In the genomic region with DNA sequence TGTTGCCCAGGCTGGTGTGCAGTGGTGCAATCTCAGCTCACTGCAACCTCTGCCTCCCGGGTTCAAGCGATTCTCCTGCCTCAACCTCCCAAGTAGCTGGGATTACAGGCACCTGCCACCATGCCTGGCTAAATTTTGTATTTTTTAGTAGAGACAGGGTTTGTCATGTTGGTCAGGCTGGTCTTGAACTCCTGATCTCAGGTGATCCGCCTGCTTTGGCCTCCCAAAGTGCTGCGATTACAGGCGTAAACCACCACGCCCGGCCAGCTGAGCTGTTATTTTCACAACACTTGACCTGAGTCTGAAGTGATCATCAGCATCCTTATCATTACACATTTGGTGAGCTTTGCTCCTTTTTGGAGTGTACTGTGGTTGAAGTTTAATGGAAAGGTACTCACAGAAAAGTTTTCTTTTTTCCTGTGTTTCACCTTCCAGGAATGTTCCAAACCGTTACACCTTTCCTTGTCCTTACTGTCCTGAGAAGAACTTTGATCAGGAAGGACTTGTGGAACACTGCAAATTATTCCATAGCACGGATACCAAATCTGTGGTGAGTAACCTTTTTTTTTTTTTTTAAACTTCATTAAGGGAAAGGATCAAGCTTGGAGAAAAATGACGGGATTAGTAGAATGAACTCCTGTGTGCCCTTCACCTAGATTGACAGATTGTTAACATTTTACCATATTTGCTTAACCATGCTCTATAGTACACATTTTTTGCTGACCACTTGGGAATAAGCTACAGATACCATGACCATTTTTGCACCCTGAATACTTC, we compare ENCODE assay signal across 23 cellular contexts. TPM values are rescaled to one million over a fixed set of nuclear protein-coding genes. Genes with fewer than 3 reads are reported as not detected.
DNase-seq lines count a peak whose midpoint lies in the region; ATAC-seq, FAIRE-seq and TF ChIP-seq lines count a peak whose summit lies in the region.
"Had no signal": no experiment of that assay in that cellular context is flagged by ENCODE, and none has a peak within 500 bp of the region (broad histone marks: within the 10 kb centered on the region; RNA-seq: fewer than 3 reads in every experiment).

No MANE protein-coding gene starts in this region.

- in situ Hi-C loops in HepG2 (cut with HindIII; ENCODE audit: extremely low pct_ligation_motif_present, low pct_unique_long_range_greater_than_20kb), result no loop called here

- TF ChIP-seq CTCF in HepG2 (CRISPR knock-in tag; IDR thresholded peaks at IDR 0.05), result no peak
- TF ChIP-seq CTCF in right lobe of liver (IDR thresholded peaks at IDR 0.05), result no peak
- no peak for TF ChIP-seq CTCF in hepatocyte (IDR thresholded peaks at IDR 0.05; ENCODE audit: poor library complexity)
- no peak for TF ChIP-seq CTCF in Calu3 (IDR thresholded peaks at IDR 0.05; ENCODE audit: unreplicated experiment)
- no peak for TF ChIP-seq CTCF in ovary (IDR thresholded peaks at IDR 0.05)

- H3K9me2 ChIP-seq in hepatocyte (replicated peaks; ENCODE audit: insufficient read depth), result no peaks in the 10 kb centered on the region

- H3K4me1 ChIP-seq in HepG2 (ENCODE audit: insufficient read depth, low read length) (peaks cover 79% of the 10 kb centered on the region), right lobe of liver (no peaks in the 10 kb centered on the region), hepatocyte (ENCODE audit: insufficient read depth) (peaks cover 2% of the 10 kb centered on the region), ovary (ENCODE audit: insufficient read depth) (no peaks in the 10 kb centered on the region)
- H3K4me1 ChIP-seq: HAP-1 had no signal

- H3K27me3 ChIP-seq in HepG2 (ENCODE audit: control insufficient read depth in 1 of 2, insufficient read depth in 2 of 2, low read length in 2 of 2) (no peaks in the 10 kb centered on the region), right lobe of liver (no peaks in the 10 kb centered on the region), hepatocyte (no peaks in the 10 kb centered on the region), ovary (no peaks in the 10 kb centered on the region)
- H3K27me3 ChIP-seq: BLaER1 had no signal

- H3K9ac ChIP-seq in HepG2 (ENCODE audit: insufficient read depth, low read depth, low read length), result no peak overlapping the region
- H3K9ac ChIP-seq: BLaER1 had no signal

- H3K4me2 ChIP-seq in HepG2 (ENCODE audit: low read depth, low read length), result peak overlapping the region; percentile 43
- H3K4me2 ChIP-seq in hepatocyte, result no peak overlapping the region
- H3K4me2 ChIP-seq: BLaER1 had no signal

- intact Hi-C loops in HepG2 (cut with micrococcal nuclease; ENCODE audit: unreplicated experiment) (no loop called here), right lobe of liver (cut with DNase I) (no loop called here), posterior vena cava (cut with DNase I) (no loop called here), Calu3 (cut with micrococcal nuclease; ENCODE audit: unreplicated experiment) (no loop called here), ovary (cut with DNase I) (no loop called here)

- no peaks in the 10 kb centered on the region for H3K9me3 Mint-ChIP-seq in Calu3 (ENCODE audit: low read depth, unreplicated experiment)
- H3K9me3 Mint-ChIP-seq: CD4-positive, CD25-positive, alpha-beta regulatory T cell; CD8-positive, alpha-beta T cell; HFFc6 had no signal

- H3K36me3 Mint-ChIP-seq in Calu3 (ENCODE audit: insufficient read depth, unreplicated experiment), result peaks cover 70% of the 10 kb centered on the region

- POLR2A ChIA-PET in HepG2 (lab: Yijun Ruan, JAX), result interaction anchor here (0.7 to 3.2 kb wide), 8 partner anchors 9 to 663 kb away, joined by 3 to 24 read pairs (median 4); a partner anchor contains a TSS

- CTCF ChIA-PET in HepG2 (lab: Yijun Ruan, JAX; ENCODE audit: low intra/inter-chr PET ratio, low total read pairs), result interaction anchor here (0.6 kb wide), 1 partner anchor 18 kb away, joined by 3 read pairs; no protein-coding TSS in a partner anchor
- CTCF ChIA-PET in Calu3 (lab: Charles Lee), result no interaction called here

- H4K20me1 ChIP-seq in HepG2 (ENCODE audit: insufficient read depth, low read length) (peaks cover 18% of the 10 kb centered on the region), hepatocyte (ENCODE audit: insufficient read depth, poor library complexity, severe bottlenecking) (peaks cover 38% of the 10 kb centered on the region)

- no peak overlapping the region for H3K4me3 Mint-ChIP-seq in Calu3 (ENCODE audit: low read depth, unreplicated experiment)
- H3K4me3 Mint-ChIP-seq: B cell; CD8-positive, alpha-beta T cell; HFFc6 had no signal

- H3K27me3 Mint-ChIP-seq in Calu3 (ENCODE audit: unreplicated experiment), result no peaks in the 10 kb centered on the region
- H3K27me3 Mint-ChIP-seq: B cell; CD4-positive, CD25-positive, alpha-beta regulatory T cell had no signal

- H3K27ac Mint-ChIP-seq in Calu3 (ENCODE audit: unreplicated experiment), result no peak overlapping the region
- H3K27ac Mint-ChIP-seq: B cell; CD8-positive, alpha-beta T cell; HFFc6 had no signal

- H3K4me3 ChIP-seq in HepG2 (replicated peaks in 1 of 3; ENCODE audit: insufficient read depth in 1 of 3, low read depth in 2 of 3, low read length in 3 of 3), result peak overlapping the region in 1 of 3 experiments; percentile 4; a peak in 1 of 6 replicates
- H3K4me3 ChIP-seq in right lobe of liver, result no peak overlapping the region
- H3K4me3 ChIP-seq in hepatocyte, result no peak overlapping the region
- no peak overlapping the region for H3K4me3 ChIP-seq in ovary
- H3K4me3 ChIP-seq: BLaER1, GM12878, HAP-1 had no signal

- peaks cover 27% of the 10 kb centered on the region for H3K4me1 Mint-ChIP-seq in Calu3 (ENCODE audit: low read depth, unreplicated experiment)

- H3K27ac ChIP-seq in HepG2 (ENCODE audit: extremely low read length, insufficient read depth, low read length) (peak overlapping the region; percentile 66), right lobe of liver (no peak overlapping the region), hepatocyte (peak overlapping the region; percentile 67), ovary (no peak overlapping the region)
- H3K27ac ChIP-seq: 22Rv1, BLaER1, C4-2B had no signal

- H3K79me2 ChIP-seq in HepG2 (ENCODE audit: insufficient read depth, low read length) (peaks cover 44% of the 10 kb centered on the region), hepatocyte (peaks cover 59% of the 10 kb centered on the region)

- FAIRE-seq in HepG2 (lab: Jason Lieb, UNC), result peak; percentile 84
- FAIRE-seq: A204.1, GM12878, H54 had no signal

- no TSS peak for BruUV-seq in HepG2 (replicated peaks; lab: Mats Ljungman, UMichigan)
- no TSS peak for BruUV-seq in Calu3 (replicated peaks; lab: Mats Ljungman, UMichigan)

- ATAC-seq in HepG2, result peak; percentile 75
- no peak for ATAC-seq in right lobe of liver
- no peak for ATAC-seq in GM21526 (IDR thresholded peaks at IDR 0.05; ENCODE audit: low FRiP score, unreplicated experiment)
- ATAC-seq: CD8-positive, alpha-beta T cell; GM12878 had no signal

- H3K9me3 ChIP-seq in HepG2 (ENCODE audit: low read length), result no peaks in the 10 kb centered on the region
- H3K9me3 ChIP-seq in right lobe of liver, result no peaks in the 10 kb centered on the region
- no peaks in the 10 kb centered on the region for H3K9me3 ChIP-seq in hepatocyte (ENCODE audit: low read depth)
- H3K9me3 ChIP-seq in ovary, result no peaks in the 10 kb centered on the region
- H3K9me3 ChIP-seq: BLaER1, HAP-1 had no signal

- no peak overlapping the region for H2AFZ ChIP-seq in HepG2 (ENCODE audit: low read length)
- H2AFZ ChIP-seq in hepatocyte, result no peak overlapping the region

- TF ChIP-seq POLR2A in HepG2 (IDR thresholded peaks at IDR 0.05; ENCODE audit: insufficient read depth in 1 of 2, low read depth in 2 of 2, low read length in 2 of 2) (no peak), right lobe of liver (IDR thresholded peaks at IDR 0.05) (no peak), ovary (IDR thresholded peaks at IDR 0.05) (no peak)

- H3K36me3 ChIP-seq in HepG2 (replicated peaks in 1 of 2; ENCODE audit: control insufficient read depth in 1 of 2, insufficient read depth in 2 of 2, low read length in 2 of 2), result peaks cover 41 to 86% of the 10 kb centered on the region in 2 experiments
- H3K36me3 ChIP-seq in right lobe of liver, result peaks cover 6 to 89% (median 39%) of the 10 kb centered on the region in 4 donors
- no peaks in the 10 kb centered on the region for H3K36me3 ChIP-seq in hepatocyte (replicated peaks; ENCODE audit: insufficient read depth, low read depth)
- no peaks in the 10 kb centered on the region for H3K36me3 ChIP-seq in ovary

- DNase-seq in HepG2 (ENCODE audit: low spot score) (peak; percentile 64), right lobe of liver (no peak), hepatocyte (ENCODE audit: low spot score) (no peak), posterior vena cava (ENCODE audit: low spot score) (peak; percentile 23), Calu3 (no peak), NCI-H1436 treated with DMSO at 0.1 percent for 48 hours (lab: John Stamatoyannopoulos, UW) (no peak), ovary (no peak)
- DNase-seq: CD4-positive, CD25-positive, alpha-beta regulatory T cell; CD8-positive, alpha-beta T cell; DMS153; DND-41; GDM1; GOT3; HFFc6 had no signal

- WGBS in HepG2 (ENCODE audit: low lambda C conversion rate), result 44% methylated on average over 10 of the region's 10 CpGs
- 73% methylated on average over 4 of the region's 10 CpGs for WGBS in right lobe of liver (ENCODE audit: insufficient coverage, low coverage, low lambda C conversion rate, missing lambda C conversion rate)
- WGBS in hepatocyte (ENCODE audit: low lambda C conversion rate, missing lambda C conversion rate), result 77% methylated on average over 10 of the region's 10 CpGs
- WGBS in ovary, 3 donors, result 85 to 94% (median 92%) methylated on average over 10 of the region's 10 CpGs

- TF ChIP-seq RAD21 in HepG2 (CRISPR knock-in tag; IDR thresholded peaks at IDR 0.05), result no peak

- peak in 1 of 2 experiments; percentile 74; a peak in 2 of 4 replicates for TF ChIP-seq EP300 in HepG2 (IDR thresholded peaks at IDR 0.05; ENCODE audit: low read depth in 2 of 2, low read length in 2 of 2)
- TF ChIP-seq EP300 in HepG2 (CRISPR knock-in tag; IDR thresholded peaks at IDR 0.05; ENCODE audit: borderline replicate concordance), result peak; percentile 73; the same call in 1 of the 2 replicates
- TF ChIP-seq EP300 in ovary (IDR thresholded peaks at IDR 0.05), result no peak

RNA-seq across cellular contexts. Expression of a gene that starts 9.7 kb away (rescaled TPM):
- total RNA-seq in HepG2 (2016; rRNA removed; fragmentation: Illumina TruSeq; extraction: Trizol) (119 and 137 TPM in 2 replicates), right lobe of liver (100 to 1,000 TPM in 1 of 6 experiments, 10 to 100 TPM in 5; 38.6 to 113 (median 44.9) TPM), hepatocyte (67.1 and 93.7 TPM in 2 replicates), posterior vena cava (10 to 100 TPM; 44.8 to 46.6 TPM), Calu3 (2022) (72.3 and 93.9 TPM in 2 replicates), ovary (100 to 1,000 TPM in 2 of 7 donors, 10 to 100 TPM in 5; 54.0 to 186 (median 73.2) TPM)
- 20.7 and 21.9 TPM in 2 replicates for total RNA-seq in HepG2 (2016; cell fraction: cytosol; rRNA removed; fragmentation: Illumina TruSeq; extraction: Trizol; ENCODE audit: low read depth)
- 117 and 134 TPM in 2 replicates for total RNA-seq in HepG2 (2016; cell fraction: insoluble cytoplasmic fraction; rRNA removed; fragmentation: Illumina TruSeq; extraction: Trizol)
- 58.2 and 60.7 TPM in 2 replicates for total RNA-seq in HepG2 (2016; cell fraction: membrane; rRNA removed; fragmentation: Illumina TruSeq; extraction: Trizol)
- total RNA-seq in HepG2 (2016; cell fraction: nucleus; rRNA removed; fragmentation: Illumina TruSeq; extraction: Trizol), result 54.0 and 64.8 TPM in 2 replicates
- polyA plus RNA-seq in HepG2 (2011; rRNA removed) (120 and 126 TPM in 2 replicates), hepatocyte (64.8 and 65.8 TPM in 2 replicates), ovary (10 to 100 TPM; 44.2 to 61.6 TPM)
- polyA plus RNA-seq in HepG2 (2011; cell fraction: cytosol; rRNA removed), result 177 and 201 TPM in 2 replicates
- 108 and 112 TPM in 2 replicates for polyA plus RNA-seq in HepG2 (2011; cell fraction: nucleus; rRNA removed)
- 108 and 111 TPM in 2 replicates for polyA plus RNA-seq in HepG2 (2012)
- 27.1 and 29.4 TPM in 2 replicates for polyA plus RNA-seq in HepG2 (2016; cell fraction: cytosol; fragmentation: Illumina TruSeq; extraction: Trizol; ENCODE audit: low read depth)
- 140 and 169 TPM in 2 replicates for polyA plus RNA-seq in HepG2 (2016; cell fraction: insoluble cytoplasmic fraction; fragmentation: Illumina TruSeq; extraction: Trizol; ENCODE audit: low read depth)
- polyA plus RNA-seq in HepG2 (2016; cell fraction: membrane; fragmentation: Illumina TruSeq; extraction: Trizol; ENCODE audit: low read depth), result 33.3 and 36.2 TPM in 2 replicates
- polyA plus RNA-seq in HepG2 (2016; cell fraction: nucleus; fragmentation: Illumina TruSeq; extraction: Trizol; ENCODE audit: insufficient read depth, low read depth), result 104 and 116 TPM in 2 replicates
- 71.3 and 124 TPM in 2 replicates for polyA minus RNA-seq in HepG2 (2011; rRNA and poly(A)+ RNA removed; ENCODE audit: low replicate concordance)
- polyA minus RNA-seq in HepG2 (2011; cell fraction: cytosol; rRNA and poly(A)+ RNA removed), result 93.0 and 100 TPM in 2 replicates
- polyA minus RNA-seq in HepG2 (2011; cell fraction: nucleus; rRNA and poly(A)+ RNA removed), result 73.1 and 76.2 TPM in 2 replicates

RNA-seq across cellular contexts. Expression of a gene that starts 30.6 kb away (rescaled TPM):
- total RNA-seq in HepG2 (2016; rRNA removed; fragmentation: Illumina TruSeq; extraction: Trizol), result 3.2 and 4.3 TPM in 2 replicates
- 1.9 TPM in 2 replicates for total RNA-seq in HepG2 (2016; cell fraction: cytosol; rRNA removed; fragmentation: Illumina TruSeq; extraction: Trizol; ENCODE audit: low read depth)
- total RNA-seq in HepG2 (2016; cell fraction: insoluble cytoplasmic fraction; rRNA removed; fragmentation: Illumina TruSeq; extraction: Trizol), result 3.3 and 3.4 TPM in 2 replicates
- total RNA-seq in HepG2 (2016; cell fraction: membrane; rRNA removed; fragmentation: Illumina TruSeq; extraction: Trizol), result 5.6 and 6.9 TPM in 2 replicates
- total RNA-seq in HepG2 (2016; cell fraction: nucleus; rRNA removed; fragmentation: Illumina TruSeq; extraction: Trizol), result 3.5 and 4.4 TPM in 2 replicates
- 8.7 and 9.5 TPM in 2 replicates for polyA plus RNA-seq in HepG2 (2011; rRNA removed)
- 6.2 and 6.7 TPM in 2 replicates for polyA plus RNA-seq in HepG2 (2011; cell fraction: cytosol; rRNA removed)
- polyA plus RNA-seq in HepG2 (2011; cell fraction: nucleus; rRNA removed), result 9.5 and 9.7 TPM in 2 replicates
- polyA plus RNA-seq in HepG2 (2012), result 7.5 and 8.6 TPM in 2 replicates
- 2.9 and 3.5 TPM in 2 replicates for polyA plus RNA-seq in HepG2 (2016; cell fraction: cytosol; fragmentation: Illumina TruSeq; extraction: Trizol; ENCODE audit: low read depth)
- polyA plus RNA-seq in HepG2 (2016; cell fraction: insoluble cytoplasmic fraction; fragmentation: Illumina TruSeq; extraction: Trizol; ENCODE audit: low read depth), result 8.7 and 11.5 TPM in 2 replicates
- polyA plus RNA-seq in HepG2 (2016; cell fraction: membrane; fragmentation: Illumina TruSeq; extraction: Trizol; ENCODE audit: low read depth), result 9.3 and 9.7 TPM in 2 replicates
- 11.3 and 13.5 TPM in 2 replicates for polyA plus RNA-seq in HepG2 (2016; cell fraction: nucleus; fragmentation: Illumina TruSeq; extraction: Trizol; ENCODE audit: insufficient read depth, low read depth)
- 11.4 and 11.8 TPM in 2 replicates for polyA minus RNA-seq in HepG2 (2011; rRNA and poly(A)+ RNA removed; ENCODE audit: low replicate concordance)
- 6.0 and 6.9 TPM in 2 replicates for polyA minus RNA-seq in HepG2 (2011; cell fraction: cytosol; rRNA and poly(A)+ RNA removed)
- 5.5 and 6.7 TPM in 2 replicates for polyA minus RNA-seq in HepG2 (2011; cell fraction: nucleus; rRNA and poly(A)+ RNA removed)
- 1 to 10 TPM; 1.9 to 3.6 (median 2.9) TPM for total RNA-seq in right lobe of liver
- 4.9 and 5.9 TPM in 2 replicates for total RNA-seq in hepatocyte
- 9.6 and 10.1 TPM in 2 replicates for polyA plus RNA-seq in hepatocyte
- 1 to 10 TPM; 4.5 TPM for total RNA-seq in posterior vena cava
- total RNA-seq in Calu3 (2022), result 16.0 and 16.6 TPM in 2 replicates
- 1 to 10 TPM; 2.3 to 9.8 (median 6.4) TPM for total RNA-seq in ovary
- polyA plus RNA-seq in ovary, result 1 to 10 TPM; 4.7 to 6.0 TPM

RNA-seq across cellular contexts. Expression of a gene that starts 36.9 kb away (rescaled TPM):
- total RNA-seq in HepG2 (2016; rRNA removed; fragmentation: Illumina TruSeq; extraction: Trizol) (1.3 and 1.4 TPM in 2 replicates), right lobe of liver (1 to 10 TPM in 4 of 6 experiments, under 1 TPM in 2; 0.73 to 1.9 (median 1.1) TPM), hepatocyte (2.9 and 3.0 TPM in 2 replicates), posterior vena cava (1 to 10 TPM; 8.6 to 8.9 TPM), Calu3 (2022) (0.81 and 0.90 TPM in 2 replicates), ovary (1 to 10 TPM; 1.1 to 9.0 (median 1.7) TPM)
- 0.35 and 0.40 TPM in 2 replicates for total RNA-seq in HepG2 (2016; cell fraction: cytosol; rRNA removed; fragmentation: Illumina TruSeq; extraction: Trizol; ENCODE audit: low read depth)
- 1.1 and 1.4 TPM in 2 replicates for total RNA-seq in HepG2 (2016; cell fraction: insoluble cytoplasmic fraction; rRNA removed; fragmentation: Illumina TruSeq; extraction: Trizol)
- total RNA-seq in HepG2 (2016; cell fraction: membrane; rRNA removed; fragmentation: Illumina TruSeq; extraction: Trizol), result 0.68 and 1.4 TPM in 2 replicates
- 1.4 and 2.3 TPM in 2 replicates for total RNA-seq in HepG2 (2016; cell fraction: nucleus; rRNA removed; fragmentation: Illumina TruSeq; extraction: Trizol)
- polyA plus RNA-seq in HepG2 (2011; rRNA removed) (1.3 and 1.5 TPM in 2 replicates), hepatocyte (8.4 and 9.8 TPM in 2 replicates), ovary (1 to 10 TPM in 1 of 2 donors, under 1 TPM in 1; 0.95 to 5.5 TPM)
- polyA plus RNA-seq in HepG2 (2011; cell fraction: cytosol; rRNA removed), result 0.35 and 0.76 TPM in 2 replicates
- 3.0 and 3.7 TPM in 2 replicates for polyA plus RNA-seq in HepG2 (2011; cell fraction: nucleus; rRNA removed)
- polyA plus RNA-seq in HepG2 (2012), result 1.5 and 1.6 TPM in 2 replicates
- polyA plus RNA-seq in HepG2 (2016; cell fraction: cytosol; fragmentation: Illumina TruSeq; extraction: Trizol; ENCODE audit: low read depth), result 0.55 and 0.59 TPM in 2 replicates
- polyA plus RNA-seq in HepG2 (2016; cell fraction: insoluble cytoplasmic fraction; fragmentation: Illumina TruSeq; extraction: Trizol; ENCODE audit: low read depth), result 2.2 and 3.6 TPM in 2 replicates
- 0.93 and 1.2 TPM in 2 replicates for polyA plus RNA-seq in HepG2 (2016; cell fraction: membrane; fragmentation: Illumina TruSeq; extraction: Trizol; ENCODE audit: low read depth)
- polyA plus RNA-seq in HepG2 (2016; cell fraction: nucleus; fragmentation: Illumina TruSeq; extraction: Trizol; ENCODE audit: insufficient read depth, low read depth), result 3.5 and 4.2 TPM in 2 replicates
- polyA minus RNA-seq in HepG2 (2011; rRNA and poly(A)+ RNA removed; ENCODE audit: low replicate concordance), result 1.4 and 7.4 TPM in 2 replicates
- 0.40 and 0.79 TPM in 2 replicates for polyA minus RNA-seq in HepG2 (2011; cell fraction: cytosol; rRNA and poly(A)+ RNA removed)
- polyA minus RNA-seq in HepG2 (2011; cell fraction: nucleus; rRNA and poly(A)+ RNA removed), result 0.77 and 1.6 TPM in 2 replicates

Comparison
In these comparisons a context has a peak if more than half of its experiments do, and no peak if none do; other contexts are left out.
1. DNase-seq: peak in HepG2 (single experiment) and posterior vena cava (single experiment); none in right lobe of liver (0 of 3), hepatocyte (single experiment), Calu3 (single experiment), NCI-H1436 treated with DMSO at 0.1 percent for 48 hours (single experiment) and ovary (0 of 5).
2. H3K27ac ChIP-seq: peak in HepG2 (single experiment) and hepatocyte (single experiment); none in right lobe of liver (0 of 3) and ovary (0 of 2).